Comparison of ENCODE assay signal across 11 cellular contexts in the genomic region with DNA sequence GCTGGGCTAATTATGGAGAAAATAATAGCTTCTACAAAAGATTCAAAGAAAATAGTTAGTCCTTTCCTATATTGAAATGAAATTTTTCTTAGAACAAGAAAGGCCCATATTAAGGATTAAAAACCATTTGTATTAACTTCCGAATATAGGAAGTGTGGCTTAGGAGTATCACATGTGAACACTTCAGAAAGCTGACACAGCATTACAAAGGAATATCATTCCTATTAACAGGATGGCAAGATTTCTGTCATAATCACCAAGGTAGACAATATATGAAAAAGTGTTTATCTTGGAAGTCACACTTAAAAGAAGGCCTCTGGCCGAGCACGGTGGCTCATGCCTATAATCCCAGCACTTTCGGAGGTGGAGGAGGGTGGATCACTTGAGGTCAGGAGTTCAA.
"Had no signal": no experiment of that assay in that cellular context is flagged by ENCODE, and none has a peak within 500 bp of the region (broad histone marks: within the 10 kb centered on the region; RNA-seq: fewer than 3 reads in every experiment).

No MANE protein-coding gene starts in this region.

- DNase-seq: esophagus squamous epithelium, glutamatergic neuron, left ventricle myocardium superior, lower lobe of right lung, natural killer cell had no signal

- H3K4me3 ChIP-seq: coronary artery, esophagus squamous epithelium, heart right ventricle, lower lobe of right lung, pancreas, spleen, transverse colon had no signal

- H3K9me3 ChIP-seq: esophagus squamous epithelium, heart right ventricle, lower lobe of right lung, neutrophil, pancreas, spleen, transverse colon had no signal

- H3K36me3 ChIP-seq: neutrophil, pancreas had no signal

- H3K27me3 ChIP-seq: esophagus squamous epithelium, heart right ventricle, neutrophil, pancreas, spleen, transverse colon had no signal

- H3K27ac ChIP-seq: coronary artery, esophagus squamous epithelium, heart right ventricle, lower lobe of right lung, neutrophil, spleen had no signal

- FAIRE-seq: pancreas had no signal
